ENCODE assay signal across 23 cellular contexts in the genomic region with DNA sequence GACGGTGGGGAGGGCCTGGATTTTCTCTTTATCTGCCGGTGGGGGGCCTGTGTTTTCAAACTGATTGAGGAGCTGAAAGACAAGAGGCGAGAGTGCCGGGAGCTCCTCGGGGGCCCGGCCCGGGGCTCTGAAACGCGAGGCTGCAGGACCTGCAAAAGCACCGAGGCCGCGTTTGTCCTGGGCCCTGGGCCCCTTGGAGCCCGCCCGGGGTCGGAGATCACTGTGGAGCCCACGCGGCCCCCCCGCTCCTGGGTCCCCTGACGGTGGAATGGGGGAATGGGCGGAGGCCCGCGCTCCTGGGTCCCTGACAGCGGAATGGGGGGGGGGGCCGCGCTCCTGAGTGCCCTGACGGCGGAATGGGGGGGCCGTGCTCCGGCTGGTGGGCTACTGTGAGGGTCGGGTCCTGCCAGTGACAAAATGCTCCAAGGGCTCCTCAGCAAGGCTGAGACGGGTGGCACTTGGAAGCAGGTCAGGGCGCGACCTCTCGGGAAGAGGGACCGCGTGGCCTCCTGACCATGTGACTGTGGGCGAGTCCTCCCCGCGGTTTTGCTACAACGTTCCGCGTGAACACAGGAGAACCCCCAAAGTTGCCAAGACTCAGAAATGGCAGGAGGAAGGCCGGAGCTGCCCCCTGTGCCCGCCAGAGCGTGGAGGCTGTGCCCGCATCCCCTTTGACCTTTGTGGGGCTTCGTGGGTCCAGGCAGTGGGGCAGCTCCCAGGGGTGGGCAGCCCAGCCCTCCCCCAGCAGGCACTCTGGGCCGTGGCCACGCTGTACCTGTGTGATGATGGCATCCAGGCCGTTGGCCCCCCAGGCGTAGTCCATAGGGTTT. TPM values are rescaled to one million over a fixed set of nuclear protein-coding genes. Genes with fewer than 3 reads are reported as not detected.
"Had no signal": no experiment of that assay in that cellular context is flagged by ENCODE, and none has a peak within 500 bp of the region (broad histone marks: within the 10 kb centered on the region; RNA-seq: fewer than 3 reads in every experiment).

No MANE protein-coding gene starts in this region.

- DNase-seq: effector memory CD8-positive, alpha-beta T cell; esophagus squamous epithelium; foreskin fibroblast; glutamatergic neuron; immature natural killer cell; left ventricle myocardium superior; mesendoderm; naive B cell; posterior cingulate gyrus; small intestine; stimulated activated CD4-positive, alpha-beta T cell treated with anti-CD3 and anti-CD28 coated beads, Interleukin-2, amount 100 ng/mL, for 48 hours; stimulated activated naive CD8-positive, alpha-beta T cell treated with anti-CD3 and anti-CD28 coated beads, Interleukin-15, Interleukin-2, amounts not matched to agents 100 U/mL and 50 U/mL, for 24 hours; thyroid gland; uterus had no signal

- H3K27me3 ChIP-seq: esophagus squamous epithelium, gastroesophageal sphincter, neutrophil, suprapubic skin, thyroid gland, upper lobe of left lung, uterus had no signal

- H3K27ac ChIP-seq: epithelial cell of prostate, esophagus squamous epithelium, gastroesophageal sphincter, neutrophil, suprapubic skin, thyroid gland, upper lobe of left lung, uterus had no signal

- H3K4me3 ChIP-seq: esophagus squamous epithelium, gastroesophageal sphincter, lung, suprapubic skin, thyroid gland, upper lobe of left lung, uterus had no signal

- ATAC-seq: effector memory CD8-positive, alpha-beta T cell; gastroesophageal sphincter; left ventricle myocardium superior; stimulated activated naive CD8-positive, alpha-beta T cell treated with anti-CD3 and anti-CD28 coated beads, Interleukin-15, Interleukin-2, amounts not matched to agents 100 U/mL and 50 U/mL, for 24 hours had no signal

- H3K4me1 ChIP-seq: suprapubic skin, thyroid gland, upper lobe of left lung, uterus had no signal

- H3K9me3 ChIP-seq: esophagus squamous epithelium, gastroesophageal sphincter, neutrophil, suprapubic skin, thyroid gland, upper lobe of left lung, uterus had no signal

- FAIRE-seq: colon, keratinocyte, small intestine had no signal

- H3K36me3 ChIP-seq: uterus had no signal

RNA-seq across cellular contexts. Expression of gene FGF22, which starts 9.4 kb away (rescaled TPM):
- total RNA-seq: left ventricle myocardium superior, thyroid gland had no signal
- polyA plus RNA-seq: keratinocyte had no signal

RNA-seq across cellular contexts. Expression of gene PRSS57, which starts 46.1 kb away (rescaled TPM):
- total RNA-seq: esophagus squamous epithelium, gastroesophageal sphincter, left ventricle myocardium superior, osteocyte, suprapubic skin, thyroid gland, uterus had no signal
- polyA plus RNA-seq: keratinocyte, small intestine had no signal
